Comparison of ENCODE assay signal across 22 cellular contexts in the genomic region with DNA sequence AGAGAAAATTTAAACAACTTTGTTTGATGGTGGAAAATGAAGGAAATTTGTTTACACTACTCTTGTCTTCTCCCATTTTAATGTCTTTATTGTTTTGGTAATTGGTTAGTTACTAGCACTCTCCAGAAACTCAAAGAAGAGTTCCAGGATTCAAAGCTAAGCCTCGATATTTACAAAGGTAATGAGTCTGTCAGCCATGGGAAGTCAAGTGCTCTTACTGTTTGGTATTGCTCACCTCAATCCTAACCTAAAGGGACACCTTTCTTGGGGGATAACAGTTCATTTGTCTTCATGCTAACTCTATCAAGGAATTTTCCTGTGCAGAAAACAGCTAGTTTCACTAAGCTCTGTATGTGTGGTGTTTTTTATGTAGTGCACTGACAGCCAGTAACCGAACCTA.
DNase-seq lines count a peak whose midpoint lies in the region; ATAC-seq, FAIRE-seq and TF ChIP-seq lines count a peak whose summit lies in the region.
"Had no signal": no experiment of that assay in that cellular context is flagged by ENCODE, and none has a peak within 500 bp of the region (broad histone marks: within the 10 kb centered on the region; RNA-seq: fewer than 3 reads in every experiment).

No MANE protein-coding gene starts in this region.

- no peak for ATAC-seq in gastroesophageal sphincter
- no peak for ATAC-seq in HG02840 (IDR thresholded peaks at IDR 0.05; ENCODE audit: low FRiP score, unreplicated experiment)
- ATAC-seq: Right ventricle myocardium inferior had no signal

- no peak for TF ChIP-seq CTCF in gastroesophageal sphincter (IDR thresholded peaks at IDR 0.05)

- no peak for TF ChIP-seq EP300 in gastroesophageal sphincter (IDR thresholded peaks at IDR 0.05)

- no peak overlapping the region for H3K27ac ChIP-seq in gastroesophageal sphincter
- H3K27ac ChIP-seq: GM23248, SJSA1 had no signal

- H3K27me3 ChIP-seq in gastroesophageal sphincter = no peaks in the 10 kb centered on the region
- H3K27me3 ChIP-seq: SJSA1 had no signal

- H3K36me3 ChIP-seq in gastroesophageal sphincter = no peaks in the 10 kb centered on the region
- H3K36me3 ChIP-seq: SJSA1 had no signal

- no peaks in the 10 kb centered on the region for H3K9me3 ChIP-seq in gastroesophageal sphincter

- no peak for FAIRE-seq in frontal cortex (lab: Jason Lieb, UNC)

- no peak for TF ChIP-seq POLR2A in gastroesophageal sphincter (IDR thresholded peaks at IDR 0.05)

- no peaks in the 10 kb centered on the region for H3K4me1 ChIP-seq in gastroesophageal sphincter
- H3K4me1 ChIP-seq: SJSA1 had no signal

- DNase-seq in NCI-H345 (lab: John Stamatoyannopoulos, UW) (peak; percentile 48), NCI-H345 treated with DMSO at 0.1 percent for 48 hours (lab: John Stamatoyannopoulos, UW; ENCODE audit: unreplicated experiment) (no peak), NCI-H1436 (lab: John Stamatoyannopoulos, UW) (peak; percentile 28), NCI-H748 (lab: John Stamatoyannopoulos, UW; ENCODE audit: unreplicated experiment) (peak; percentile 60), frontal cortex (ENCODE audit: low spot score in 2 of 2) (no peak), retina (no peak)
- DNase-seq: 8988T; AML-193; C1 segment of cervical spinal cord; Calu3; CD8-positive, alpha-beta memory T cell; GM23248; HCEC 1CT; IMR-90; NCI-H1930; NCI-H2171; NCI-H82; T-helper 1 cell had no signal

- no peak overlapping the region for H3K4me3 ChIP-seq in gastroesophageal sphincter
- H3K4me3 ChIP-seq: GM23248, SJSA1 had no signal

- 25 to 29% methylated on average over 2 of the region's 2 CpGs for WGBS in gastroesophageal sphincter (ENCODE audit: low coverage in 1 of 2), 2 donors

Comparison
In these comparisons a context has a peak if more than half of its experiments do, and no peak if none do; other contexts are left out.
1. DNase-seq: peak in NCI-H345 (single experiment), NCI-H1436 (single experiment) and NCI-H748 (single experiment); none in NCI-H345 treated with DMSO at 0.1 percent for 48 hours (single experiment), frontal cortex (0 of 2) and retina (single experiment).